21 cellular contexts compared by ENCODE assay signal in genomic region chr16:86342161-86342560, GRCh38.
"Had no signal": no experiment of that assay in that cellular context is flagged by ENCODE, and none has a peak within 500 bp of the region (broad histone marks: within the 10 kb centered on the region; RNA-seq: fewer than 3 reads in every experiment).

No MANE protein-coding gene starts in this region.

- H3K9me3 Mint-ChIP-seq: activated CD4-positive, alpha-beta T cell treated with anti-CD3 and anti-CD28 coated beads, Interleukin-2, amount 10 ng/mL, durations not matched to agents 24 days and 14 days; dendritic cell treated with granulocyte-macrophage colony-stimulating factor and Interleukin-4, amounts not matched to agents 40 ng/mL and 50 ng/mL, for 4 days; neural progenitor cell had no signal

- H3K27ac ChIP-seq: cardiac muscle cell, neural progenitor cell had no signal

- H3K4me3 ChIP-seq: body of pancreas, cardiac muscle cell, neural progenitor cell, psoas muscle, skin epidermis had no signal

- H3K4me3 Mint-ChIP-seq: activated CD4-positive, alpha-beta memory T cell treated with anti-CD3 and anti-CD28 coated beads, Interleukin-2, amount 10 ng/mL, durations not matched to agents 7 days and 5 days; activated CD4-positive, alpha-beta T cell treated with anti-CD3 and anti-CD28 coated beads, Interleukin-2, amount 10 ng/mL, durations not matched to agents 24 days and 14 days; activated naive CD4-positive, alpha-beta T cell treated with anti-CD3 and anti-CD28 coated beads, Interleukin-2, amount 10 ng/mL, durations not matched to agents 7 days and 5 days; dendritic cell treated with granulocyte-macrophage colony-stimulating factor and Interleukin-4, amounts not matched to agents 40 ng/mL and 50 ng/mL, for 4 days; naive thymus-derived CD8-positive, alpha-beta T cell; neural progenitor cell; stimulated activated naive CD8-positive, alpha-beta T cell treated with anti-CD3 and anti-CD28 coated beads, Interleukin-15, amount 100 ng/mL, for 72 hours had no signal

- H3K36me3 ChIP-seq: cardiac muscle cell, neural progenitor cell had no signal

- H2AFZ ChIP-seq: neural progenitor cell had no signal

- H3K36me3 Mint-ChIP-seq: activated naive CD4-positive, alpha-beta T cell treated with anti-CD3 and anti-CD28 coated beads, Interleukin-2, amount 10 ng/mL, durations not matched to agents 7 days and 5 days; neural progenitor cell had no signal

- H3K9me2 ChIP-seq: SK-N-SH had no signal

- H3K9me3 ChIP-seq: body of pancreas, psoas muscle, SK-N-SH had no signal

- ATAC-seq: body of pancreas; left cardiac atrium; naive thymus-derived CD8-positive, alpha-beta T cell; psoas muscle; stimulated activated naive CD8-positive, alpha-beta T cell treated with anti-CD3 and anti-CD28 coated beads, Interleukin-15, amount 100 ng/mL, for 72 hours had no signal

- H3K4me1 ChIP-seq: body of pancreas, psoas muscle had no signal

- DNase-seq: activated CD4-positive, alpha-beta memory T cell treated with anti-CD3 and anti-CD28 coated beads, Interleukin-2, amount 10 ng/mL, durations not matched to agents 7 days and 5 days; activated CD4-positive, alpha-beta T cell treated with anti-CD3 and anti-CD28 coated beads, Interleukin-2, amount 10 ng/mL, durations not matched to agents 24 days and 14 days; activated effector memory CD4-positive, alpha-beta T cell treated with anti-CD3 and anti-CD28 coated beads, Interleukin-2, amount 50 U/mL, for 16 hours; activated naive CD4-positive, alpha-beta T cell treated with anti-CD3 and anti-CD28 coated beads, Interleukin-2, amount 10 ng/mL, durations not matched to agents 7 days and 5 days; body of pancreas; effector CD4-positive, alpha-beta T cell; erythroblast; head of caudate nucleus; left cardiac atrium; naive thymus-derived CD8-positive, alpha-beta T cell; psoas muscle; right cardiac atrium; SK-N-SH; stimulated activated CD4-positive, alpha-beta T cell treated with anti-CD3 and anti-CD28 coated beads, Interleukin-1b, Interleukin-23, amount 100 ng/mL, for 48 hours; stimulated activated naive CD8-positive, alpha-beta T cell treated with anti-CD3 and anti-CD28 coated beads, Interleukin-15, amount 100 ng/mL, for 72 hours; T-helper 2 cell; trophoblast cell had no signal

- H3K9ac ChIP-seq: neural progenitor cell, SK-N-SH had no signal

- H3K4me1 Mint-ChIP-seq: activated CD4-positive, alpha-beta memory T cell treated with anti-CD3 and anti-CD28 coated beads, Interleukin-2, amount 10 ng/mL, durations not matched to agents 7 days and 5 days; activated CD4-positive, alpha-beta T cell treated with anti-CD3 and anti-CD28 coated beads, Interleukin-2, amount 10 ng/mL, durations not matched to agents 24 days and 14 days; activated naive CD4-positive, alpha-beta T cell treated with anti-CD3 and anti-CD28 coated beads, Interleukin-2, amount 10 ng/mL, durations not matched to agents 7 days and 5 days; stimulated activated naive CD8-positive, alpha-beta T cell treated with anti-CD3 and anti-CD28 coated beads, Interleukin-15, amount 100 ng/mL, for 72 hours had no signal

- H3K27ac Mint-ChIP-seq: activated CD4-positive, alpha-beta memory T cell treated with anti-CD3 and anti-CD28 coated beads, Interleukin-2, amount 10 ng/mL, durations not matched to agents 7 days and 5 days; activated CD4-positive, alpha-beta T cell treated with anti-CD3 and anti-CD28 coated beads, Interleukin-2, amount 10 ng/mL, durations not matched to agents 24 days and 14 days; activated naive CD4-positive, alpha-beta T cell treated with anti-CD3 and anti-CD28 coated beads, Interleukin-2, amount 10 ng/mL, durations not matched to agents 7 days and 5 days; dendritic cell treated with granulocyte-macrophage colony-stimulating factor and Interleukin-4, amounts not matched to agents 40 ng/mL and 50 ng/mL, for 4 days; naive thymus-derived CD8-positive, alpha-beta T cell; neural progenitor cell; stimulated activated naive CD8-positive, alpha-beta T cell treated with anti-CD3 and anti-CD28 coated beads, Interleukin-15, amount 100 ng/mL, for 72 hours had no signal
